ENCODE assay signal across 1 cellular context in genomic region chr2:70525032-70525431, GRCh38.
TF ChIP-seq lines count a peak whose summit lies in the region.

No MANE protein-coding gene starts in this region.

TF ChIP-seq in GM23338, 12 proteins besides CTCF, POLR2A, EP300 and RAD21 (continued from another document):
- TF ChIP-seq ETS1 (IDR thresholded peaks at IDR 0.05) (no peak), NANOG (IDR thresholded peaks at IDR 0.05; ENCODE audit: borderline replicate concordance) (no peak), EZH2phosphoT487 (IDR thresholded peaks at IDR 0.05; ENCODE audit: unreplicated experiment) (no peak), POLR2AphosphoS5 (IDR thresholded peaks at IDR 0.05; ENCODE audit: low read depth) (no peak), REST (IDR thresholded peaks at IDR 0.05; ENCODE audit: unreplicated experiment) (no peak), ZNF114 (CRISPR knock-in tag; IDR thresholded peaks at IDR 0.05) (no peak), ZNF331 (CRISPR knock-in tag; IDR thresholded peaks at IDR 0.05; ENCODE audit: low read depth) (no peak)
